8 cellular contexts compared by ENCODE assay signal in genomic region chr11:63838682-63839507, GRCh38. TPM values are rescaled to one million over a fixed set of nuclear protein-coding genes. Genes with fewer than 3 reads are reported as not detected.
A peak's percentile ranks its signal among the peaks of the same experiment; 100 is the strongest.
DNase-seq lines count a peak whose midpoint lies in the region; ATAC-seq, FAIRE-seq and TF ChIP-seq lines count a peak whose summit lies in the region.

TSS of gene MARK2 (plus strand) at chr11:63839110. CDS start at chr11:63839507, 397 bp downstream.

- peak within 1 kb of the TSS; percentile 84 for H3K4me3 ChIP-seq in astrocyte (ENCODE audit: insufficient read depth, low read depth, low read length)
- H3K4me3 ChIP-seq in right cardiac atrium (ENCODE audit: low read length), result peak within 1 kb of the TSS; percentile 98
- H3K4me3 ChIP-seq in vagina, result peak within 1 kb of the TSS; percentile 81 to 90

- H3K36me3 ChIP-seq in astrocyte (ENCODE audit: insufficient read depth, low read length) (no peaks in the 10 kb centered on the region), vagina (no peaks in the 10 kb centered on the region)

- TF ChIP-seq POLR2A in GM18505 (IDR thresholded peaks at IDR 0.05; ENCODE audit: borderline replicate concordance, extremely low read depth, insufficient read depth, insufficient read length) (peak; percentile 72), vagina (IDR thresholded peaks at IDR 0.05) (peak in 1 of 2 donors; percentile 73)

- H3K9ac ChIP-seq in astrocyte (ENCODE audit: low read length), result peak within 1 kb of the TSS; percentile 98

- H3K4me2 ChIP-seq in astrocyte (ENCODE audit: low read length), result peak within 1 kb of the TSS; percentile 94

- no peaks in the 10 kb centered on the region for H3K9me3 ChIP-seq in astrocyte (ENCODE audit: insufficient read depth, low read depth, low read length)
- no peaks in the 10 kb centered on the region for H3K9me3 ChIP-seq in right cardiac atrium (ENCODE audit: control insufficient read depth, low read length)
- no peaks in the 10 kb centered on the region for H3K9me3 ChIP-seq in vagina

- under 1% methylated on average over 99 of the region's 99 CpGs for WGBS in right cardiac atrium

- peak within 1 kb of the TSS; percentile 85 for H3K27ac Mint-ChIP-seq in astrocyte (ENCODE audit: unreplicated experiment)

- H3K79me2 ChIP-seq in astrocyte (ENCODE audit: insufficient read depth, low read length), result peaks cover 46% of the 10 kb centered on the region

- no peaks in the 10 kb centered on the region for H3K27me3 ChIP-seq in astrocyte (ENCODE audit: insufficient read depth, low read length)
- H3K27me3 ChIP-seq in right cardiac atrium (ENCODE audit: control insufficient read depth, insufficient read depth), result no peaks in the 10 kb centered on the region
- no peaks in the 10 kb centered on the region for H3K27me3 ChIP-seq in vagina

- TF ChIP-seq CTCF in astrocyte (IDR thresholded peaks at IDR 0.05; ENCODE audit: insufficient read depth, low read depth, low read length) (no peak), vagina (IDR thresholded peaks at IDR 0.05) (no peak)

- H3K9me3 Mint-ChIP-seq in astrocyte (ENCODE audit: unreplicated experiment), result no peaks in the 10 kb centered on the region

- H3K27ac ChIP-seq in astrocyte (ENCODE audit: low read depth, low read length), result peak within 1 kb of the TSS; percentile 55
- H3K27ac ChIP-seq in right cardiac atrium (ENCODE audit: low read length), result peak within 1 kb of the TSS; percentile 87
- peak within 1 kb of the TSS; percentile 94 for H3K27ac ChIP-seq in vagina

- peaks cover 44% of the 10 kb centered on the region for H4K20me1 ChIP-seq in astrocyte (ENCODE audit: insufficient read depth, low read length)

- peaks cover 31% of the 10 kb centered on the region for H3K4me1 ChIP-seq in astrocyte (ENCODE audit: insufficient read depth, low read length)
- H3K4me1 ChIP-seq in right cardiac atrium (ENCODE audit: control insufficient read depth, insufficient read depth, low read length), result peaks cover 16% of the 10 kb centered on the region
- H3K4me1 ChIP-seq in vagina, result peaks cover 57% of the 10 kb centered on the region

- H3K27me3 Mint-ChIP-seq in astrocyte (ENCODE audit: low read depth, unreplicated experiment), result no peaks in the 10 kb centered on the region

- peaks cover 23% of the 10 kb centered on the region for H3K4me1 Mint-ChIP-seq in astrocyte (ENCODE audit: low read depth, unreplicated experiment)

- ATAC-seq in GM18505 (IDR thresholded peaks at IDR 0.05; ENCODE audit: unreplicated experiment), result peak; percentile 76
- ATAC-seq in HG02973 (IDR thresholded peaks at IDR 0.05; ENCODE audit: unreplicated experiment), result peak; percentile 63
- ATAC-seq in right cardiac atrium, result peak; percentile 91 to 94

- H2AFZ ChIP-seq in astrocyte (ENCODE audit: low read depth, low read length), result peak within 1 kb of the TSS; percentile 71

- H3K4me3 Mint-ChIP-seq in astrocyte (ENCODE audit: unreplicated experiment), result peak within 1 kb of the TSS; percentile 91

- no peak for FAIRE-seq in astrocyte (lab: Jason Lieb, UNC)

- H3K36me3 Mint-ChIP-seq in astrocyte (ENCODE audit: low read depth, unreplicated experiment), result peaks cover 8% of the 10 kb centered on the region

- DNase-seq in NCI-H2029 (lab: John Stamatoyannopoulos, UW), result peak; percentile 100
- DNase-seq in T-helper 22 cell (ENCODE audit: low read depth), result peak; percentile 99
- DNase-seq in astrocyte (ENCODE audit: low read depth), result peak; percentile 85
- peak; percentile 97 to 99 (median 99) for DNase-seq in right cardiac atrium
- peak; percentile 97 for DNase-seq in putamen (ENCODE audit: low spot score)
- DNase-seq in vagina (ENCODE audit: extremely low spot score in 2 of 2), result peak; percentile 97 to 99

- intact Hi-C loops in right cardiac atrium (cut with DNase I), result loop anchor here in 3 of 4 donors (5.0 to 10.0 kb wide), 3 partner anchors 308 to 316 kb away; no protein-coding TSS in a partner anchor
- intact Hi-C loops in vagina (cut with DNase I), result no loop called here

RNA-seq across cellular contexts. Expression of gene MARK2, which starts in this region (rescaled TPM):
- total RNA-seq in astrocyte, result 37.2 and 38.1 TPM in 2 replicates
- 10 to 100 TPM; 31.3 to 45.3 (median 41.1) TPM for total RNA-seq in right cardiac atrium
- 20.0 TPM for polyA plus RNA-seq in right cardiac atrium
- total RNA-seq in vagina, result 35.6 TPM

Comparison
In these comparisons a context has a peak if more than half of its experiments do, and no peak if none do; other contexts are left out.
1. Peak in every context shown above with its lines: DNase-seq, ATAC-seq, H3K4me3 ChIP-seq and H3K27ac ChIP-seq.